9 cellular contexts compared by ENCODE assay signal in the genomic region with DNA sequence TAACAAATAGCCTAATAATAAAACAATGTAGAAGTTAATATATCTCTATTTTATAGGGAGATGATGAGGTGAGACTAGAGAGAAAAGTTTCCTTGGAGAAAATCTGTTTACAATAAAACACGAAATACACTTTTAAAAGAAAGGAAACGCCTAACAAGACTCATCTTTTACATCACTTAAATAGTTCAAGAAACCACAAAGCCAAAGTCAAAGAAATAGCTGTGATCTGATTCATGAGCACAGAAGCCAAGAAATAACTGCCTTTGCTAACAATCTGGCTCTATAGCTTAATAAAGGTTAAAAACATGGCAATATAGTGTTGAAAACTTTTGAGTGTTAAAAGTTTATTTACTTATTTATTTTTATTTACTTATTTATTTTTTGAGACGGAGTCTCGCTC.
DNase-seq lines count a peak whose midpoint lies in the region; ATAC-seq, FAIRE-seq and TF ChIP-seq lines count a peak whose summit lies in the region.
"Had no signal": no experiment of that assay in that cellular context is flagged by ENCODE, and none has a peak within 500 bp of the region (broad histone marks: within the 10 kb centered on the region; RNA-seq: fewer than 3 reads in every experiment).

No MANE protein-coding gene starts in this region.

- H3K9me3 ChIP-seq in Karpas-422 (ENCODE audit: low read length) = no peaks in the 10 kb centered on the region

- H4K20me1 ChIP-seq in Karpas-422 (ENCODE audit: insufficient read depth, low read depth, low read length) = no peaks in the 10 kb centered on the region

- FAIRE-seq in bronchial epithelial cell (lab: Jason Lieb, UNC) = no peak

- H3K4me3 ChIP-seq in AG10803 (ENCODE audit: low read length) (no peak overlapping the region), Karpas-422 (ENCODE audit: low read length) (no peak overlapping the region), bronchial epithelial cell (ENCODE audit: low read depth, low read length) (no peak overlapping the region)

- peak; percentile 51 to 65 for ATAC-seq in naive thymus-derived CD8-positive, alpha-beta T cell
- ATAC-seq in HG03521 (IDR thresholded peaks at IDR 0.05; ENCODE audit: unreplicated experiment) = no peak

- H3K27me3 ChIP-seq in Karpas-422 (ENCODE audit: low read length) (no peaks in the 10 kb centered on the region), bronchial epithelial cell (ENCODE audit: control insufficient read depth, insufficient read depth, low read length) (no peaks in the 10 kb centered on the region)

- peak overlapping the region in 1 of 10 donors; percentile 19 for H3K4me3 Mint-ChIP-seq in naive thymus-derived CD8-positive, alpha-beta T cell

- no peaks in the 10 kb centered on the region for H3K9me2 ChIP-seq in Karpas-422 (replicated peaks; ENCODE audit: insufficient read depth, low read length)

- POLR2A ChIA-PET in naive thymus-derived CD8-positive, alpha-beta T cell (lab: Charles Lee) = no interaction called here

- no peak overlapping the region for H3K9ac ChIP-seq in Karpas-422 (ENCODE audit: low read length)

- DNase-seq in AG10803 (ENCODE audit: low read depth) (peak; percentile 96), Karpas-422 (peak; percentile 9), bronchial epithelial cell (ENCODE audit: low read depth) (peak; percentile 94), GM19240 (ENCODE audit: insufficient read length, low spot score) (no peak), SKM-1 treated with dmso at 0.1 percent for 144 hours (lab: John Stamatoyannopoulos, UW; ENCODE audit: unreplicated experiment) (no peak)
- DNase-seq in naive thymus-derived CD8-positive, alpha-beta T cell = peak in 2 of 10 donors; percentile 34 to 40
- DNase-seq in activated effector memory CD4-positive, alpha-beta T cell treated with anti-CD3 and anti-CD28 coated beads, Interleukin-2, amount 50 U/mL, for 16 hours = no peak
- DNase-seq: NCI-H2081 had no signal

- H3K27ac ChIP-seq in Karpas-422 (ENCODE audit: low read length) = no peak overlapping the region

- peaks cover 20% of the 10 kb centered on the region for H3K4me1 ChIP-seq in Karpas-422 (ENCODE audit: low read length)

- H3K9me3 Mint-ChIP-seq in naive thymus-derived CD8-positive, alpha-beta T cell = no peaks in the 10 kb centered on the region

- peaks cover 25 to 48% (median 45%) of the 10 kb centered on the region in 4 donors for H3K4me1 Mint-ChIP-seq in naive thymus-derived CD8-positive, alpha-beta T cell

- TF ChIP-seq CTCF in AG10803 (conservative IDR thresholded peaks at IDR 0.05; ENCODE audit: low read length) (no peak), bronchial epithelial cell (IDR thresholded peaks at IDR 0.05; ENCODE audit: insufficient read depth, low read length, severe bottlenecking) (no peak)

- no peaks in the 10 kb centered on the region for H3K27me3 Mint-ChIP-seq in naive thymus-derived CD8-positive, alpha-beta T cell

- peaks cover 63% of the 10 kb centered on the region for H3K79me2 ChIP-seq in Karpas-422 (ENCODE audit: low read length)

- H3K4me2 ChIP-seq in Karpas-422 (ENCODE audit: low read depth, low read length, poor library complexity, severe bottlenecking) = no peak overlapping the region

- no peak overlapping the region for H2AFZ ChIP-seq in Karpas-422 (ENCODE audit: low read length)

- peak overlapping the region in 5 of 10 donors; percentile 64 to 93 (median 74) for H3K27ac Mint-ChIP-seq in naive thymus-derived CD8-positive, alpha-beta T cell

- H3K36me3 ChIP-seq in Karpas-422 (ENCODE audit: insufficient read depth, low read length) (no peaks in the 10 kb centered on the region), bronchial epithelial cell (ENCODE audit: control insufficient read depth, insufficient read depth, low read length) (no peaks in the 10 kb centered on the region)

- peaks cover 0 to 14% (median 4%) of the 10 kb centered on the region in 3 donors for H3K36me3 Mint-ChIP-seq in naive thymus-derived CD8-positive, alpha-beta T cell

Comparison
In these comparisons a context has a peak if more than half of its experiments do, and no peak if none do; other contexts are left out.
1. DNase-seq: peak in AG10803 (single experiment), Karpas-422 (single experiment) and bronchial epithelial cell (single experiment); none in GM19240 (single experiment), SKM-1 treated with dmso at 0.1 percent for 144 hours (single experiment) and activated effector memory CD4-positive, alpha-beta T cell treated with anti-CD3 and anti-CD28 coated beads, Interleukin-2, amount 50 U/mL, for 16 hours (single experiment).